ENCODE assay signal across 2 cellular contexts in the genomic region with DNA sequence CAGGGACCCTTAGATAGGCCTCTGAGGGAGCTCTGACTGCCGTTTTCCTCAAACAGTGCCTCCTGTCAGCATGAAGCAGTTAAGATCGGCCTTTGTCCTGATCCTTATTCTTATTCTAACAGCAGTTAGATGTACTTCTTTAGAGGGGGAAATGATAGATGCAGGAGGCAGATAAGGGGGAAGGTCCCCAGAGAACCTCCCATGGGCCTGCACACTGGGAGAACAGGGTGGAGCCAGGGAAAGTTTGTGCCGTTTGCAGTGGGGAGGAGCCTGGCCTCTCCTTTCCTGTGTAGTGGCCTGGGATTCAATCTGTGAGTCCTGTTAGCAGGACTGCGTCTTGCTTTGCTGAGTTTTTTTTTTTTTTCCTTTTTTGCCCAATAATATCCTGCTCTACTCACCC.
TF ChIP-seq lines count a peak whose summit lies in the region.

No MANE protein-coding gene starts in this region.

TF ChIP-seq in A549, 52 proteins besides CTCF, POLR2A, EP300 and RAD21:
- no peak for TF ChIP-seq NR3C1 (IDR thresholded peaks at IDR 0.05)
- no peak for TF ChIP-seq FOSB (CRISPR knock-in tag; IDR thresholded peaks at IDR 0.05)
- TF ChIP-seq RARB (CRISPR knock-in tag; IDR thresholded peaks at IDR 0.05), result no peak
- no peak for TF ChIP-seq HEYL (CRISPR knock-in tag; IDR thresholded peaks at IDR 0.05)
- no peak for TF ChIP-seq EHMT2 (IDR thresholded peaks at IDR 0.05; ENCODE audit: low read depth)
- TF ChIP-seq HOXB13 (CRISPR knock-in tag; IDR thresholded peaks at IDR 0.05; ENCODE audit: low read depth), result no peak
- no peak for TF ChIP-seq MYC (IDR thresholded peaks at IDR 0.05; ENCODE audit: borderline replicate concordance, low read length)

TF ChIP-seq in endothelial cell of umbilical vein, 7 proteins besides CTCF, POLR2A, EP300 and RAD21:
- TF ChIP-seq MYC (IDR thresholded peaks at IDR 0.05; ENCODE audit: low read depth, low read length) (no peak), POLR2AphosphoS5 (IDR thresholded peaks at IDR 0.05; ENCODE audit: insufficient read depth, low read depth, low read length) (no peak), JUN (IDR thresholded peaks at IDR 0.05; ENCODE audit: borderline replicate concordance, insufficient read depth, insufficient read length, low read depth) (no peak), FOS (IDR thresholded peaks at IDR 0.05; ENCODE audit: borderline replicate concordance, insufficient read depth, low read length) (no peak), EZH2 (IDR thresholded peaks at IDR 0.05; ENCODE audit: borderline replicate concordance, low read depth, low read length, severe bottlenecking) (no peak), GATA2 (IDR thresholded peaks at IDR 0.05; ENCODE audit: insufficient read depth, insufficient read length, low read depth, low read length) (no peak)
- TF ChIP-seq, protein P1, sequence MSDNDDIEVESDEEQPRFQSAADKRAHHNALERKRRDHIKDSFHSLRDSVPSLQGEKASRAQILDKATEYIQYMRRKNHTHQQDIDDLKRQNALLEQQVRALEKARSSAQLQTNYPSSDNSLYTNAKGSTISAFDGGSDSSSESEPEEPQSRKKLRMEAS (IDR thresholded peaks at IDR 0.05; ENCODE audit: insufficient read depth, insufficient read length), result no peak
